In the genomic region with DNA sequence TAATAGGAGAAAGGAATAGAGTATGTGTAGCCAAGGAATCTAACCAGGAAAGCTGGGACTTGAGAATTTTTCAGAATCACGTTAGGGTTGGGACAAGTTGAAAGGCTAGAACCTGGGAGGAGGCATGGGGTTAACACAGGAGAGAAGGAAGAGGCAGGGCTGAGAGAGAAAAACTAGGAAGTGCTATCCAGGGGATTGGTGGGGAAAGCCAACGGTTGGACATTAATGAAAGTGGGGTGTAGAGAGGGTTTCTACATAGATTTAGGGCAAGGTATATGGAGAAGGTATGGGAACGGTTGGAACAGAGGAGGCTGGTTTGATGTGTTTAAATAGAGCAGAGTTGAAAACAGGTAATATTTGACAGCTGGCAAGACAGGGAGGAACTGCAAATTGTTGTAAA, we compare ENCODE assay signal across 1 cellular context.
TF ChIP-seq lines count a peak whose summit lies in the region.

No MANE protein-coding gene starts in this region.

TF ChIP-seq in H1, 55 proteins besides CTCF, POLR2A, EP300 and RAD21:
- TF ChIP-seq POLR2AphosphoS5 (IDR thresholded peaks at IDR 0.05; ENCODE audit: low read depth, low read length) (0 out of 2 replicates have a peak, but pooled peaks have one; percentile 19), EZH2 (IDR thresholded peaks at IDR 0.05; ENCODE audit: low read depth, low read length, severe bottlenecking) (no peak)
